In the genomic region with DNA sequence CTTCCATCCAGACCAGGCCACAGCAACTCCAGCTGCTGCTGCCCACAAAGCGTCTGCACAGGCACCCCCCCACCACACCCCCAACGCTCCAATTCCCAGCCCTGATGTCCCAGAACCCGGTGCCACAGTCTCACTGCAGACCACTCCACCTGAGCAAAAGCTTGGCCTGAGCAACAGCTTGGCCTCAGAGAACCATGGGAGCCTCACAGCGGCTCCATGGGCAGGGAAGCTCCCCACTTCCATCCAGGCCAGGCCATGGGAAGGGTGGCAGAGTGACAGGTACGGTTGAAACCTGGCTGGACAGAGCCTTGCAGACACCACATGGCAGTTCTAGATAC, we compare ENCODE assay signal across 8 cellular contexts. TPM values are rescaled to one million over a fixed set of nuclear protein-coding genes. Genes with fewer than 3 reads are reported as not detected.
DNase-seq lines count a peak whose midpoint lies in the region; ATAC-seq, FAIRE-seq and TF ChIP-seq lines count a peak whose summit lies in the region.
"Had no signal": no experiment of that assay in that cellular context is flagged by ENCODE, and none has a peak within 500 bp of the region (broad histone marks: within the 10 kb centered on the region; RNA-seq: fewer than 3 reads in every experiment).

No MANE protein-coding gene starts in this region.

- no peak overlapping the region for H2BK120ac ChIP-seq in H9 (ENCODE audit: low read depth, low read length, poor library complexity, severe bottlenecking)

- H3K4me2 ChIP-seq in H9 (ENCODE audit: insufficient read depth, insufficient read length, low read length): no peak overlapping the region

- no peak overlapping the region for H4K8ac ChIP-seq in H9 (replicated peaks; ENCODE audit: insufficient read length, low read depth, low read length)

- no CpG with 5 or more reads among the region's 5 CpGs for WGBS in H9 (ENCODE audit: extremely low coverage, insufficient read length, low lambda C conversion rate)
- WGBS in pancreas, 2 donors: 55 to 60% methylated on average over 3 to 5 of the region's 5 CpGs

- no peak overlapping the region for H2BK20ac ChIP-seq in H9 (ENCODE audit: low read depth, low read length, poor library complexity, severe bottlenecking)

- no peak overlapping the region for H2BK5ac ChIP-seq in H9 (ENCODE audit: insufficient read length, low read length)

- H3K23ac ChIP-seq in H9 (ENCODE audit: insufficient read length, low read depth, low read length): no peak overlapping the region

- H3K4me1 Mint-ChIP-seq in H9: peaks cover 18 to 30% of the 10 kb centered on the region in 2 experiments

- intact Hi-C loops in pancreas (cut with DNase I): no loop called here
- intact Hi-C loops in posterior cingulate gyrus (cut with DNase I): no loop called here

- no peak overlapping the region for H2AFZ ChIP-seq in H9 (ENCODE audit: low read length)

- peaks cover 2% of the 10 kb centered on the region for H3K79me1 ChIP-seq in H9 (ENCODE audit: insufficient read depth, low read depth, low read length, poor library complexity, severe bottlenecking)

- peak overlapping the region; percentile 55 to 89 (median 84); a peak in 3 of 7 replicates for H3K27ac Mint-ChIP-seq in H9

- peak overlapping the region; percentile 64 for H3K4me3 ChIP-seq in coronary artery
- no peak overlapping the region for H3K4me3 ChIP-seq in pancreas

- H3K23me2 ChIP-seq in H9 (ENCODE audit: insufficient read length, low read depth, low read length, poor library complexity, severe bottlenecking): no peaks in the 10 kb centered on the region

- H3K14ac ChIP-seq in H9 (ENCODE audit: insufficient read depth, low read length): no peak overlapping the region; the same call in 1 of the 2 replicates

- no peaks in the 10 kb centered on the region for H4K20me1 ChIP-seq in H9 (ENCODE audit: control insufficient read depth, insufficient read depth, insufficient read length)

- no peak overlapping the region; the same call in 1 of the 2 replicates for H3K4ac ChIP-seq in H9 (ENCODE audit: low read depth, low read length)

- H4K91ac ChIP-seq in H9 (ENCODE audit: insufficient read length, low read depth, low read length): peak overlapping the region; percentile 5

- H3K27me3 ChIP-seq in H9 (ENCODE audit: insufficient read depth, low read length) (no peaks in the 10 kb centered on the region), pancreas (no peaks in the 10 kb centered on the region)

- H4K5ac ChIP-seq in H9 (ENCODE audit: insufficient read length, low read depth, low read length): no peak overlapping the region

- H3K56ac ChIP-seq in H9 (ENCODE audit: insufficient read length, low read depth, low read length): no peak overlapping the region

- H2BK15ac ChIP-seq in H9 (ENCODE audit: low read depth, low read length): no peak overlapping the region; the same call in 1 of the 2 replicates

- FAIRE-seq in pancreas (lab: Jason Lieb, UNC): no peak
- FAIRE-seq: endometrium had no signal

- no peaks in the 10 kb centered on the region for H3K4me1 ChIP-seq in H9 (ENCODE audit: insufficient read depth, low read length)
- H3K4me1 ChIP-seq in pancreas: peaks cover 14 to 49% (median 18%) of the 10 kb centered on the region in 3 donors

- no peak overlapping the region for H3K9ac ChIP-seq in H9 (ENCODE audit: extremely low read depth, insufficient read length, low read length)

- H3K36me3 Mint-ChIP-seq in H9 (ENCODE audit: insufficient read depth in 1 of 3, low read depth in 3 of 3): peaks cover 2 to 5% (median 4%) of the 10 kb centered on the region in 3 experiments; a peak in 4 of 7 replicates

- peaks cover 3% of the 10 kb centered on the region; the same call in 1 of the 2 replicates for H3K79me2 ChIP-seq in H9 (ENCODE audit: insufficient read depth, low read length)

- H2BK12ac ChIP-seq in H9 (ENCODE audit: insufficient read length, low read depth, low read length): peak overlapping the region; percentile 5

- H3K27ac ChIP-seq in H9 (ENCODE audit: insufficient read length, low read depth, low read length): no peak overlapping the region
- H3K27ac ChIP-seq in coronary artery: peak overlapping the region; percentile 76 to 94
- peak overlapping the region; percentile 70 to 89 (median 80) for H3K27ac ChIP-seq in pancreas

- ATAC-seq in pancreas: no peak

- H3T11ph ChIP-seq in H9 (ENCODE audit: low read length): no peak overlapping the region

- no peak for TF ChIP-seq CTCF in H9 (conservative IDR thresholded peaks at IDR 0.05)
- TF ChIP-seq CTCF in coronary artery (IDR thresholded peaks at IDR 0.05): no peak
- TF ChIP-seq CTCF in pancreas (IDR thresholded peaks at IDR 0.05): no peak

- no peaks in the 10 kb centered on the region; a peak in 1 of 5 replicates for H3K9me3 Mint-ChIP-seq in H9

- H3K36me3 ChIP-seq in pancreas: peaks cover 0 to 7% (median 5%) of the 10 kb centered on the region in 3 donors

- H3K9me3 ChIP-seq in H9 (ENCODE audit: control insufficient read depth, low read depth, low read length): no peaks in the 10 kb centered on the region
- H3K9me3 ChIP-seq in pancreas: no peaks in the 10 kb centered on the region

- no peaks in the 10 kb centered on the region for H3K27me3 Mint-ChIP-seq in H9 (ENCODE audit: low read depth)

- no peak overlapping the region; a peak in 1 of 5 replicates for H3K4me3 Mint-ChIP-seq in H9

- H3K18ac ChIP-seq in H9 (ENCODE audit: insufficient read length, low read depth, low read length): peak overlapping the region; percentile 38

- H2AK5ac ChIP-seq in H9 (ENCODE audit: insufficient read length, low read length): no peak overlapping the region

- DNase-seq in H9 (no peak), coronary artery (ENCODE audit: low spot score) (no peak), pancreas (no peak), HK-2 (ENCODE audit: unreplicated experiment) (no peak), posterior cingulate gyrus (no peak), hepatic stellate cell (ENCODE audit: low spot score) (no peak)
- DNase-seq: NCI-H774 had no signal

RNA-seq across cellular contexts. Expression of a gene that starts 13.2 kb away (rescaled TPM):
- total RNA-seq in H9 (2021): 84.4 and 87.6 TPM in 2 replicates
- 100 to 1,000 TPM in 5 of 6 donors, 10 to 100 TPM in 1; 89.3 to 168 (median 113) TPM for total RNA-seq in pancreas
- polyA plus RNA-seq in pancreas: 100 to 1,000 TPM; 191 to 216 TPM

RNA-seq across cellular contexts. Expression of a gene that starts 24.1 kb away (rescaled TPM):
- 1.5 and 2.1 TPM in 2 replicates for total RNA-seq in H9 (2021)
- 1 to 10 TPM; 1.3 to 3.7 (median 2.3) TPM for total RNA-seq in pancreas
- 10 to 100 TPM; 13.2 to 22.2 TPM for polyA plus RNA-seq in pancreas

RNA-seq across cellular contexts. Expression of a gene that starts 32.5 kb away (rescaled TPM):
- 1.0 and 1.5 TPM in 2 replicates for total RNA-seq in H9 (2021)
- total RNA-seq in pancreas: 1 to 10 TPM; 4.3 to 9.5 (median 5.4) TPM
- polyA plus RNA-seq in pancreas: 10 to 100 TPM; 20.9 to 25.3 TPM

RNA-seq across cellular contexts. Expression of a gene that starts 32.8 kb away (rescaled TPM):
- total RNA-seq in H9 (2021) (31.3 and 32.3 TPM in 2 replicates), pancreas (1 to 10 TPM in 5 of 6 donors, under 1 TPM in 1; 0.88 to 3.8 (median 1.6) TPM)
- polyA plus RNA-seq in pancreas: 10 to 100 TPM in 1 of 2 donors, 1 to 10 TPM in 1; 6.9 to 19.2 TPM

RNA-seq across cellular contexts. Expression of a gene that starts 43.2 kb away (rescaled TPM):
- 41.1 and 45.0 TPM in 2 replicates for total RNA-seq in H9 (2021)
- 10 to 100 TPM; 17.0 to 40.7 (median 19.1) TPM for total RNA-seq in pancreas
- polyA plus RNA-seq in pancreas: 10 to 100 TPM; 67.7 to 78.3 TPM
